1 cellular context compared by ENCODE assay signal in the genomic region with DNA sequence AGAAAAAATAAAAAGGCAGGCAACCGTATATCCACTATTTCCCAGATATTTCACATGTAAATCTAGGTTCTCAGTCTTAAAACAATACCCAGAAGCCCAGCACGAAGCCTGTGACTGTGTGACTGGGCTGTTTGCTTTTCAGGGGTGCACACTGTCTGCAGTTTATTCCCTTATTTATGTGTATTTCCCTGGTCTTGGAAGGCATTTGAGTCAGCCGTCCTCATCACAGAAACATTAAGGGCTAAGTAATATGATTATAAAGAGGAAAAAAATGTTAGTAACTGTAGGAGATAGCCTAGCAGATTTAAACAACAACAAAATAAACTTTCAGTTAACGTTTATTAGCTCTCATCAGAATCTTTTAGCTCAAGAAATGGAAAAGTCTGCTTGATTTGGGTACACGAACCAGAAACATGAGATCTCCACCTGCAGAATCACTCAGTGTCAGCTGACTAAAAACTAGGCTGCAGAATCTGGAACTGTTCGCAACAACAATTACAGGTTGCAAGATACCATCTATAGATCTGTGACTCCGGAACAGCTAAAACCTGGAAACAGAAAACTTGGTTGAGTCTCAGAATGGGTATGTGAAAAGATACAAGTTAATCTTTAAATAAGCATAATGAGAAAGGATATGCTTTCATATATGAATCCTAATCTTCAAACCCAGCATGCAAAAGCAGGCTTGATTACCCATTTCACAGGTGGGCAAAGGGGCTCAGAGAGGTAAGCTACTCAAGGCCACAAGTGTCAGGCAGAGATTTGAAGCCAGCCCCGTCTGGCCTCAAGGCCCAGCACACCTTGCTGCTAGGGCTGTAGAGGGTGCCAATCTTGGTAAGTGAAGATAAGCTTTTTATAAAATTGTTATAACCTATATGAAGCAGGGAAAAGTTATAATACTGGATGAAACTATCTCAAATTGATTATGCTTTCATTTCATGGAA.
TF ChIP-seq lines count a peak whose summit lies in the region.

No MANE protein-coding gene starts in this region.

TF ChIP-seq in A549, 52 proteins besides CTCF, POLR2A, EP300 and RAD21 (continued from another document):
- TF ChIP-seq, protein P1, sequence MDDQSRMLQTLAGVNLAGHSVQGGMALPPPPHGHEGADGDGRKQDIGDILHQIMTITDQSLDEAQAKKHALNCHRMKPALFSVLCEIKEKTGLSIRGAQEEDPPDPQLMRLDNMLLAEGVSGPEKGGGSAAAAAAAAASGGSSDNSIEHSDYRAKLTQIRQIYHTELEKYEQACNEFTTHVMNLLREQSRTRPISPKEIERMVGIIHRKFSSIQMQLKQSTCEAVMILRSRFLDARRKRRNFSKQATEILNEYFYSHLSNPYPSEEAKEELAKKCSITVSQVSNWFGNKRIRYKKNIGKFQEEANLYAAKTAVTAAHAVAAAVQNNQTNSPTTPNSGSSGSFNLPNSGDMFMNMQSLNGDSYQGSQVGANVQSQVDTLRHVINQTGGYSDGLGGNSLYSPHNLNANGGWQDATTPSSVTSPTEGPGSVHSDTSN (IDR thresholded peaks at IDR 0.05), result no peak
- TF ChIP-seq ZFP36 (IDR thresholded peaks at IDR 0.05; ENCODE audit: borderline replicate concordance, partially characterized antibody), result no peak
TF ChIP-seq in A549: peak in this region for 0.
